In genomic region chr6:25041676-25042598, GRCh38 we compare ENCODE assay signal across 8 cellular contexts.
DNase-seq lines count a peak whose midpoint lies in the region; ATAC-seq and TF ChIP-seq lines count a peak whose summit lies in the region.
"Had no signal": no experiment of that assay in that cellular context is flagged by ENCODE, and none has a peak within 500 bp of the region (broad histone marks: within the 10 kb centered on the region; RNA-seq: fewer than 3 reads in every experiment).

No MANE protein-coding gene starts in this region.

- peak overlapping the region; percentile 95 for H3K4me3 Mint-ChIP-seq in activated naive CD8-positive, alpha-beta T cell
- no peak overlapping the region for H3K4me3 Mint-ChIP-seq in HFFc6

- CTCF ChIA-PET in mammary epithelial cell (lab: Charles Lee; ENCODE audit: low non-redundant PET): no interaction called here

- H3K79me2 ChIP-seq in mammary epithelial cell (ENCODE audit: insufficient read depth, low read length): no peaks in the 10 kb centered on the region

- in situ Hi-C loops in mammary epithelial cell (cut with MboI; ENCODE audit: low sequenced_read_pairs in 2 of 2): no loop called here

- H3K9ac ChIP-seq in mammary epithelial cell (ENCODE audit: insufficient read depth, low read length): no peak overlapping the region

- intact Hi-C loops in mammary epithelial cell (cut with micrococcal nuclease): no loop called here

- no peaks in the 10 kb centered on the region for H3K36me3 Mint-ChIP-seq in activated naive CD8-positive, alpha-beta T cell
- no peaks in the 10 kb centered on the region for H3K36me3 Mint-ChIP-seq in HFFc6 (ENCODE audit: low read depth)

- no peaks in the 10 kb centered on the region for H4K20me1 ChIP-seq in mammary epithelial cell (ENCODE audit: insufficient read depth, low read length)

- ATAC-seq in GM21447 (IDR thresholded peaks at IDR 0.05; ENCODE audit: unreplicated experiment): peak; percentile 61
- ATAC-seq: Panc1 had no signal

- H3K9me3 ChIP-seq in mammary epithelial cell (replicated peaks; ENCODE audit: insufficient read depth, low read length): no peaks in the 10 kb centered on the region

- DNase-seq in NCI-H510A treated with DMSO at 0.1 percent for 48 hours (lab: John Stamatoyannopoulos, UW) (peak; percentile 34), HFFc6 (no peak), NCI-H1048 (lab: John Stamatoyannopoulos, UW) (no peak), mammary epithelial cell (no peak)
- DNase-seq in stimulated activated CD4-positive, alpha-beta T cell treated with anti-CD3 and anti-CD28 coated beads, Interleukin-4, amount 100 ng/mL, for 4 hours: peak; percentile 27 to 49

- no peaks in the 10 kb centered on the region for H3K36me3 ChIP-seq in mammary epithelial cell (ENCODE audit: insufficient read depth, low read length)

- TF ChIP-seq CTCF in HFFc6 (IDR thresholded peaks at IDR 0.05) (no peak), mammary epithelial cell (conservative IDR thresholded peaks at IDR 0.05 in 1 of 2, IDR thresholded peaks at IDR 0.05 in 1 of 2; ENCODE audit: extremely low read depth in 1 of 2, insufficient read depth in 1 of 2, low read depth in 1 of 2, low read length in 2 of 2) (no peak)

- H3K4me3 ChIP-seq in mammary epithelial cell (replicated peaks in 1 of 3; ENCODE audit: insufficient read depth in 1 of 3, low read depth in 2 of 3, low read length in 3 of 3): no peak overlapping the region

- H3K4me1 ChIP-seq in mammary epithelial cell (ENCODE audit: insufficient read depth, low read length): no peaks in the 10 kb centered on the region

- dilution Hi-C loops in mammary epithelial cell (cut with HindIII; ENCODE audit: low sequenced_read_pairs): no loop called here

- H3K27me3 ChIP-seq in mammary epithelial cell (ENCODE audit: insufficient read depth, low read length): no peaks in the 10 kb centered on the region

- H3K4me2 ChIP-seq in mammary epithelial cell (ENCODE audit: insufficient read depth, low read depth, low read length): no peak overlapping the region

- no peaks in the 10 kb centered on the region for H3K9me3 Mint-ChIP-seq in activated naive CD8-positive, alpha-beta T cell (ENCODE audit: low read depth)
- H3K9me3 Mint-ChIP-seq in HFFc6: no peaks in the 10 kb centered on the region

- peaks cover 53% of the 10 kb centered on the region for H3K4me1 Mint-ChIP-seq in activated naive CD8-positive, alpha-beta T cell (ENCODE audit: low read depth)
- peaks cover 11% of the 10 kb centered on the region for H3K4me1 Mint-ChIP-seq in HFFc6 (ENCODE audit: low read depth)

- H3K27ac Mint-ChIP-seq in activated naive CD8-positive, alpha-beta T cell: peak overlapping the region; percentile 95
- H3K27ac Mint-ChIP-seq in HFFc6: no peak overlapping the region

- H3K27ac ChIP-seq in mammary epithelial cell (ENCODE audit: insufficient read depth, low read depth, low read length): no peak overlapping the region

- 88% methylated on average over 19 of the region's 24 CpGs for WGBS in mammary epithelial cell (ENCODE audit: low coverage, missing lambda C conversion rate)

- no peaks in the 10 kb centered on the region for H3K27me3 Mint-ChIP-seq in activated naive CD8-positive, alpha-beta T cell
- H3K27me3 Mint-ChIP-seq in HFFc6 (ENCODE audit: insufficient read depth): no peaks in the 10 kb centered on the region; the same call in 1 of the 2 replicates

- no peak overlapping the region for H2AFZ ChIP-seq in mammary epithelial cell (ENCODE audit: low read depth, low read length)

- BruUV-seq in mammary epithelial cell (replicated peaks; lab: Mats Ljungman, UMichigan): no TSS peak

Comparison
In these comparisons a context has a peak if more than half of its experiments do, and no peak if none do; other contexts are left out.
1. DNase-seq: peak in NCI-H510A treated with DMSO at 0.1 percent for 48 hours (single experiment) and stimulated activated CD4-positive, alpha-beta T cell treated with anti-CD3 and anti-CD28 coated beads, Interleukin-4, amount 100 ng/mL, for 4 hours (2 of 2); none in HFFc6 (single experiment), NCI-H1048 (single experiment) and mammary epithelial cell (single experiment).